Comparison of ENCODE assay signal across 1 cellular context in the genomic region with DNA sequence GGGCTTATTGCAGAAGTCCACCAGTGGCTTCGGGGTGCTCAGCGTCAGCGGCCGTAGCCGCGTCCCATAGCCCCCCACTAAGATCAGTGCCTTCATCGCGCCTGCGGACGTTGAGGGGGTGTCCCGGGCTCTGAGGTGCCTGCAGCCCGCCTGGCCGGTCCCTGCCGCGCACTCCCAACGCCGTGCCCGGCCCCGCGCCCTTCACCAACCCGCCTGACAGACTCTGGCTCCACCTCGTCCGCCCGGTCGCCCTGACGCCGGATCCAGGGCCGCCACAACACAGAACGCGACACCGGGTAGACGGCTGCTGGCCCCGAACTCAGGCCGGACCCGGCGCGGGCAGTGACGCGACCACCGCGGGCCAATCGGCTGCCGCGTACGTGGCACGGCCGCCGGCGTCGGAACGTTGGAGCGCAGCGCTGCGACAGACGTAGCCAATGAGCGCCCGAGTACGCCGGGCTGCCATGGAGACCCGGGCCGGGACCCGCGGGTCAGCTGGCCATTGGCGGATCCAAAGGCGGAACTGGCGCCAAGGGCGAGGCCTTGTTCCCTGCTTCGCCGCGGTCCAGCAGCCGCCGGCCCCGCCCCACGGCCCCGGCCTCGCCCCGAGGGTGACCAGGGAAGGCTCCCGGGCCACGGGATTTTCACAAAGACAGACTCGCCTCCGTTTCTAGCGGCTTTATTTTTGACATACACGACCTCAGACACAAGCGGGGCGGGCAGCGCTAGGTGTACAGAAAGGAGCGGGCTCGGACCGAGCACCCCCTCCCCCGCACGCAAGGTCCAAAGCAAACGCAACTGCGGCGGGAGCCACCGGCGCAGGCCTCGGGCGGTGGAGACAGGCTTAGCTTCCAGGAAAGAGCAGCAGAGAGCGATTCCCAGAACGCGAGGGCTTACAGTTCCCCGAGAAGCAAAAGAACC.
TF ChIP-seq lines count a peak whose summit lies in the region.

GMPPB (minus strand) TSS at position 321 of the 921 bp plus-strand sequence; CDS start at position 96, 225 bp downstream.

TF ChIP-seq in K562, 482 proteins besides CTCF, POLR2A, EP300 and RAD21 (continued from another document and continues in another):
- TF ChIP-seq, protein P1, sequence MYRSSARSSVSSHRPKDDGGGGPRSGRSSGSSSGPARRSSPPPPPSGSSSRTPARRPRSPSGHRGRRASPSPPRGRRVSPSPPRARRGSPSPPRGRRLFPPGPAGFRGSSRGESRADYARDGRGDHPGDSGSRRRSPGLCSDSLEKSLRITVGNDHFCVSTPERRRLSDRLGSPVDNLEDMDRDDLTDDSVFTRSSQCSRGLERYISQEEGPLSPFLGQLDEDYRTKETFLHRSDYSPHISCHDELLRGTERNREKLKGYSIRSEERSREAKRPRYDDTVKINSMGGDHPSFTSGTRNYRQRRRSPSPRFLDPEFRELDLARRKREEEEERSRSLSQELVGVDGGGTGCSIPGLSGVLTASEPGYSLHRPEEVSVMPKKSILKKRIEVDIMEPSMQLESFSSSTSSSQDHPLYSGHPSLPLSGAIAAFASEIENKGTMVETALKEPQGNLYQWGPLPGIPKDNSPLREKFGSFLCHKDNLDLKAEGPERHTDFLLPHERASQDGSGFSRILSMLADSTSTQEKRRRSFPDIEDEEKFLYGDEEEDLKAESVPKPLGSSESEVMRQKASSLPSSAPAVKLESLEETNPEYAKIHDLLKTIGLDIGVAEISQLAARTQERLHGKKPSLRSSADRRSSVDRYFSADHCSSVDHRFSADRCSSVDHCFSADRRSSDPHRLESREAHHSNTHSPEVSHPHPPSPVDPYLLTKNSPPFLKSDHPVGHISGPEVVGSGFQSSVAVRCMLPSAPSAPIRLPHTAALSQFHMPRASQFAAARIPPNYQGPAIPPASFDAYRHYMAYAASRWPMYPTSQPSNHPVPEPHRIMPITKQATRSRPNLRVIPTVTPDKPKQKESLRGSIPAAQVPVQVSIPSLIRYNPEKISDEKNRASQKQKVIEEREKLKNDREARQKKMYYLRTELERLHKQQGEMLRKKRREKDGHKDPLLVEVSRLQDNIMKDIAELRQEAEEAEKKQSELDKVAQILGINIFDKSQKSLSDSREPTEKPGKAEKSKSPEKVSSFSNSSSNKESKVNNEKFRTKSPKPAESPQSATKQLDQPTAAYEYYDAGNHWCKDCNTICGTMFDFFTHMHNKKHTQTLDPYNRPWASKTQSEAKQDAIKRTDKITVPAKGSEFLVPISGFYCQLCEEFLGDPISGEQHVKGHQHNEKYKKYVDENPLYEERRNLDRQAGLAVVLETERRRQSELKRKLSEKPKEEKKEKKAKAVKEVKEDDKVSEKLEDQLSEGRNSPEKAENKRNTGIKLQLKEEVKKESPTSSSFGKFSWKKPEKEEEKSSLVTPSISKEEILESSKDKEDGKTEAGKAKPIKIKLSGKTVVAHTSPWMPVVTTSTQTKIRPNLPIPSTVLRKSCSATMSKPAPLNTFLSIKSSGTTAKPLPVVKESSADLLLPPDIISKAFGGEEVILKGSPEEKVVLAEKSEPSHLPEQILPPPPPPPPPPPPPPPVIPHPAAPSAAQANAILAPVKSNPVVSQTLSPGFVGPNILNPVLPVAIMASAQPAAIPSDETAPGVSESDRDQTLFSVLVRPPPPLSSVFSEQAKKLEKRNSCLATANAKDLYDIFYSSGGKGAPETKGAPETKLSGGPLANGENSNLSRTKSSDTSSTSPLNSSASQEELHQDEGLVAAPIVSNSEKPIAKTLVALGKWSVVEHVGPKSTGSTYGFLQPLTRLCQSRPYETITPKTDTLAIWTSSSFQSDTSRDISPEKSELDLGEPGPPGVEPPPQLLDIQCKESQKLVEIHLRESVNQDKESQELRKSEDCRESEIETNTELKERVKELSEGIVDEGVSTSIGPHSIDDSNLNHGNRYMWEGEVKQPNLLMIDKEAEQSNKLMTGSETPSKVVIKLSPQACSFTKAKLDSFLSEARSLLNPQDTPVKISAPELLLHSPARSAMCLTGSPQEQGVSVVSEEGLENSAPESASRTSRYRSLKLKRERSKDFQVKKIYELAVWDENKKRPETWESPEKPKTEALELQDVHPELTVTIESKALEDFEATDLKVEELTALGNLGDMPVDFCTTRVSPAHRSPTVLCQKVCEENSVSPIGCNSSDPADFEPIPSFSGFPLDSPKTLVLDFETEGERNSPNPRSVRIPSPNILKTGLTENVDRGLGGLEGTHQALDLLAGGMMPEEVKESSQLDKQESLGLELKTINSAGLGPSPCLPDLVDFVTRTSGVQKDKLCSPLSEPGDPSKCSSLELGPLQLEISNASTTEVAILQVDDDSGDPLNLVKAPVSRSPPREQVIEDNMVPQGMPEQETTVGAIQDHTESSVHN (IDR thresholded peaks at IDR 0.05; ENCODE audit: borderline replicate concordance in 1 of 2, low read depth in 1 of 2) = no peak
- TF ChIP-seq RFX7 (CRISPR knock-in tag; IDR thresholded peaks at IDR 0.05) (no peak), STAT5A (IDR thresholded peaks at IDR 0.05; ENCODE audit: borderline replicate concordance, low read length) (peak; percentile 59), NFYB (IDR thresholded peaks at IDR 0.05; ENCODE audit: extremely low read depth, insufficient read length) (no peak), ASH1L (IDR thresholded peaks at IDR 0.05; ENCODE audit: borderline replicate concordance, low read depth, partially characterized antibody) (no peak), ARID2 (IDR thresholded peaks at IDR 0.05) (no peak), GMEB1 (CRISPR knock-in tag; IDR thresholded peaks at IDR 0.05) (peak; percentile 99), CUX1 (CRISPR knock-in tag; IDR thresholded peaks at IDR 0.05) (no peak), JUNB (CRISPR knock-in tag; conservative IDR thresholded peaks at IDR 0.05) (no peak), HOXB6 (CRISPR knock-in tag; IDR thresholded peaks at IDR 0.05; ENCODE audit: borderline replicate concordance) (no peak), TAF1 (IDR thresholded peaks at IDR 0.05; ENCODE audit: control insufficient read depth, extremely low read depth, insufficient read depth, low read length, severe bottlenecking) (peak; percentile 4), PREB (CRISPR knock-in tag; IDR thresholded peaks at IDR 0.05) (no peak), FOXK2 (conservative IDR thresholded peaks at IDR 0.05 in 1 of 2, IDR thresholded peaks at IDR 0.05 in 1 of 2; ENCODE audit: low read depth in 2 of 2) (peak in 1 of 2 experiments; percentile 49; a peak in 1 of 4 replicates)
- TF ChIP-seq, protein P2, sequence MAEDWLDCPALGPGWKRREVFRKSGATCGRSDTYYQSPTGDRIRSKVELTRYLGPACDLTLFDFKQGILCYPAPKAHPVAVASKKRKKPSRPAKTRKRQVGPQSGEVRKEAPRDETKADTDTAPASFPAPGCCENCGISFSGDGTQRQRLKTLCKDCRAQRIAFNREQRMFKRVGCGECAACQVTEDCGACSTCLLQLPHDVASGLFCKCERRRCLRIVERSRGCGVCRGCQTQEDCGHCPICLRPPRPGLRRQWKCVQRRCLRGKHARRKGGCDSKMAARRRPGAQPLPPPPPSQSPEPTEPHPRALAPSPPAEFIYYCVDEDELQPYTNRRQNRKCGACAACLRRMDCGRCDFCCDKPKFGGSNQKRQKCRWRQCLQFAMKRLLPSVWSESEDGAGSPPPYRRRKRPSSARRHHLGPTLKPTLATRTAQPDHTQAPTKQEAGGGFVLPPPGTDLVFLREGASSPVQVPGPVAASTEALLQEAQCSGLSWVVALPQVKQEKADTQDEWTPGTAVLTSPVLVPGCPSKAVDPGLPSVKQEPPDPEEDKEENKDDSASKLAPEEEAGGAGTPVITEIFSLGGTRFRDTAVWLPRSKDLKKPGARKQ (CRISPR knock-in tag; IDR thresholded peaks at IDR 0.05) = no peak
- TF ChIP-seq, protein P3, sequence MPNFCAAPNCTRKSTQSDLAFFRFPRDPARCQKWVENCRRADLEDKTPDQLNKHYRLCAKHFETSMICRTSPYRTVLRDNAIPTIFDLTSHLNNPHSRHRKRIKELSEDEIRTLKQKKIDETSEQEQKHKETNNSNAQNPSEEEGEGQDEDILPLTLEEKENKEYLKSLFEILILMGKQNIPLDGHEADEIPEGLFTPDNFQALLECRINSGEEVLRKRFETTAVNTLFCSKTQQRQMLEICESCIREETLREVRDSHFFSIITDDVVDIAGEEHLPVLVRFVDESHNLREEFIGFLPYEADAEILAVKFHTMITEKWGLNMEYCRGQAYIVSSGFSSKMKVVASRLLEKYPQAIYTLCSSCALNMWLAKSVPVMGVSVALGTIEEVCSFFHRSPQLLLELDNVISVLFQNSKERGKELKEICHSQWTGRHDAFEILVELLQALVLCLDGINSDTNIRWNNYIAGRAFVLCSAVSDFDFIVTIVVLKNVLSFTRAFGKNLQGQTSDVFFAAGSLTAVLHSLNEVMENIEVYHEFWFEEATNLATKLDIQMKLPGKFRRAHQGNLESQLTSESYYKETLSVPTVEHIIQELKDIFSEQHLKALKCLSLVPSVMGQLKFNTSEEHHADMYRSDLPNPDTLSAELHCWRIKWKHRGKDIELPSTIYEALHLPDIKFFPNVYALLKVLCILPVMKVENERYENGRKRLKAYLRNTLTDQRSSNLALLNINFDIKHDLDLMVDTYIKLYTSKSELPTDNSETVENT (CRISPR knock-in tag; IDR thresholded peaks at IDR 0.05) = no peak
- TF ChIP-seq, protein P4, sequence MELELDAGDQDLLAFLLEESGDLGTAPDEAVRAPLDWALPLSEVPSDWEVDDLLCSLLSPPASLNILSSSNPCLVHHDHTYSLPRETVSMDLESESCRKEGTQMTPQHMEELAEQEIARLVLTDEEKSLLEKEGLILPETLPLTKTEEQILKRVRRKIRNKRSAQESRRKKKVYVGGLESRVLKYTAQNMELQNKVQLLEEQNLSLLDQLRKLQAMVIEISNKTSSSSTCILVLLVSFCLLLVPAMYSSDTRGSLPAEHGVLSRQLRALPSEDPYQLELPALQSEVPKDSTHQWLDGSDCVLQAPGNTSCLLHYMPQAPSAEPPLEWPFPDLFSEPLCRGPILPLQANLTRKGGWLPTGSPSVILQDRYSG (tag; conservative IDR thresholded peaks at IDR 0.05; ENCODE audit: low read depth) = no peak
- TF ChIP-seq, protein P5, sequence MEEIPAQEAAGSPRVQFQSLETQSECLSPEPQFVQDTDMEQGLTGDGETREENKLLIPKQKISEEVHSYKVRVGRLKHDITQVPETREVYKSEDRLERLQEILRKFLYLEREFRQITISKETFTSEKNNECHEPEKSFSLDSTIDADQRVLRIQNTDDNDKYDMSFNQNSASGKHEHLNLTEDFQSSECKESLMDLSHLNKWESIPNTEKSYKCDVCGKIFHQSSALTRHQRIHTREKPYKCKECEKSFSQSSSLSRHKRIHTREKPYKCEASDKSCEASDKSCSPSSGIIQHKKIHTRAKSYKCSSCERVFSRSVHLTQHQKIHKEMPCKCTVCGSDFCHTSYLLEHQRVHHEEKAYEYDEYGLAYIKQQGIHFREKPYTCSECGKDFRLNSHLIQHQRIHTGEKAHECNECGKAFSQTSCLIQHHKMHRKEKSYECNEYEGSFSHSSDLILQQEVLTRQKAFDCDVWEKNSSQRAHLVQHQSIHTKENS (CRISPR knock-in tag; IDR thresholded peaks at IDR 0.05) = no peak
